ENCODE assay signal across 1 cellular context in the genomic region with DNA sequence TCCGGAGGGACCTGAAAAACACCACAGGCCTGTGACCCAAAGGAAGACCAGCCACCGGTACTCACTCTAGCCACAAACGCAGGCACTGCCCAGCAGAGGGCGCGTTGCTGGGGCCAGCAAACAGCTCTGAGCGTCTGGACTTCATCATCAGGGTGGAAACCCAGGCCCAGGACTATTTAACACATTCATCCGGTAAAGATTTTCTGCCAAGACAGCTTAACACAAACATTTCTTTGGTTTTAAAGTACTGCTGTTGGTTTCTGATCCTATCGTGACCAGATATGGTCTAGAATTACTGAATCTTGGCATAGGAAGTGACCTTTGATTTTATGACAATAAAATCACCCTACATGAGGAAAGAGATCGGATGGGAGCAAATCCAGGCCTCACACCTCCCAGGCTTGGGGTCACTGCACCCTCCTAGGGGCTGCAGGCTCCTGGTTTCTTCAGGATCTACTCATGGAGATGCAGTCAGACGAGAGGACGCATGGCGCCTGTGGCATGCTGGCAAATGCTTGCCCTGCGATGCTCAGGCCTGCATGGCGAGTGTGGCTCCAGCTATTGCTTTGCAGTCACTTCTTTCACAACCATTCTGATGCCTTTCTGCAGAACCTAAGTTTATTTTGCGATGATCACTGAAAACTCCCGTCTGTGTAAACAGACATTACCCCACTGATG.
TF ChIP-seq lines count a peak whose summit lies in the region.

No MANE protein-coding gene starts in this region.

TF ChIP-seq in HCT116, 20 proteins besides CTCF, POLR2A, EP300 and RAD21 (continued from another document):
- TF ChIP-seq, protein P1, sequence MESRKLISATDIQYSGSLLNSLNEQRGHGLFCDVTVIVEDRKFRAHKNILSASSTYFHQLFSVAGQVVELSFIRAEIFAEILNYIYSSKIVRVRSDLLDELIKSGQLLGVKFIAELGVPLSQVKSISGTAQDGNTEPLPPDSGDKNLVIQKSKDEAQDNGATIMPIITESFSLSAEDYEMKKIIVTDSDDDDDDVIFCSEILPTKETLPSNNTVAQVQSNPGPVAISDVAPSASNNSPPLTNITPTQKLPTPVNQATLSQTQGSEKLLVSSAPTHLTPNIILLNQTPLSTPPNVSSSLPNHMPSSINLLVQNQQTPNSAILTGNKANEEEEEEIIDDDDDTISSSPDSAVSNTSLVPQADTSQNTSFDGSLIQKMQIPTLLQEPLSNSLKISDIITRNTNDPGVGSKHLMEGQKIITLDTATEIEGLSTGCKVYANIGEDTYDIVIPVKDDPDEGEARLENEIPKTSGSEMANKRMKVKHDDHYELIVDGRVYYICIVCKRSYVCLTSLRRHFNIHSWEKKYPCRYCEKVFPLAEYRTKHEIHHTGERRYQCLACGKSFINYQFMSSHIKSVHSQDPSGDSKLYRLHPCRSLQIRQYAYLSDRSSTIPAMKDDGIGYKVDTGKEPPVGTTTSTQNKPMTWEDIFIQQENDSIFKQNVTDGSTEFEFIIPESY (IDR thresholded peaks at IDR 0.05; ENCODE audit: extremely low read depth, insufficient replicate concordance, low read length) = no peak
- TF ChIP-seq ZNF274 (IDR thresholded peaks at IDR 0.05; ENCODE audit: low read depth, low read length) = no peak
- TF ChIP-seq JUND (IDR thresholded peaks at IDR 0.05) = no peak
- no peak for TF ChIP-seq ZFX (IDR thresholded peaks at IDR 0.05)
- TF ChIP-seq CEBPB (IDR thresholded peaks at IDR 0.05; ENCODE audit: low read depth) = no peak
- TF ChIP-seq, protein P2, sequence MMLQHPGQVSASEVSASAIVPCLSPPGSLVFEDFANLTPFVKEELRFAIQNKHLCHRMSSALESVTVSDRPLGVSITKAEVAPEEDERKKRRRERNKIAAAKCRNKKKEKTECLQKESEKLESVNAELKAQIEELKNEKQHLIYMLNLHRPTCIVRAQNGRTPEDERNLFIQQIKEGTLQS (IDR thresholded peaks at IDR 0.05) = no peak
- TF ChIP-seq, protein P3, sequence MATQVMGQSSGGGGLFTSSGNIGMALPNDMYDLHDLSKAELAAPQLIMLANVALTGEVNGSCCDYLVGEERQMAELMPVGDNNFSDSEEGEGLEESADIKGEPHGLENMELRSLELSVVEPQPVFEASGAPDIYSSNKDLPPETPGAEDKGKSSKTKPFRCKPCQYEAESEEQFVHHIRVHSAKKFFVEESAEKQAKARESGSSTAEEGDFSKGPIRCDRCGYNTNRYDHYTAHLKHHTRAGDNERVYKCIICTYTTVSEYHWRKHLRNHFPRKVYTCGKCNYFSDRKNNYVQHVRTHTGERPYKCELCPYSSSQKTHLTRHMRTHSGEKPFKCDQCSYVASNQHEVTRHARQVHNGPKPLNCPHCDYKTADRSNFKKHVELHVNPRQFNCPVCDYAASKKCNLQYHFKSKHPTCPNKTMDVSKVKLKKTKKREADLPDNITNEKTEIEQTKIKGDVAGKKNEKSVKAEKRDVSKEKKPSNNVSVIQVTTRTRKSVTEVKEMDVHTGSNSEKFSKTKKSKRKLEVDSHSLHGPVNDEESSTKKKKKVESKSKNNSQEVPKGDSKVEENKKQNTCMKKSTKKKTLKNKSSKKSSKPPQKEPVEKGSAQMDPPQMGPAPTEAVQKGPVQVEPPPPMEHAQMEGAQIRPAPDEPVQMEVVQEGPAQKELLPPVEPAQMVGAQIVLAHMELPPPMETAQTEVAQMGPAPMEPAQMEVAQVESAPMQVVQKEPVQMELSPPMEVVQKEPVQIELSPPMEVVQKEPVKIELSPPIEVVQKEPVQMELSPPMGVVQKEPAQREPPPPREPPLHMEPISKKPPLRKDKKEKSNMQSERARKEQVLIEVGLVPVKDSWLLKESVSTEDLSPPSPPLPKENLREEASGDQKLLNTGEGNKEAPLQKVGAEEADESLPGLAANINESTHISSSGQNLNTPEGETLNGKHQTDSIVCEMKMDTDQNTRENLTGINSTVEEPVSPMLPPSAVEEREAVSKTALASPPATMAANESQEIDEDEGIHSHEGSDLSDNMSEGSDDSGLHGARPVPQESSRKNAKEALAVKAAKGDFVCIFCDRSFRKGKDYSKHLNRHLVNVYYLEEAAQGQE (IDR thresholded peaks at IDR 0.05; ENCODE audit: low read depth) = no peak
- no peak for TF ChIP-seq ELF1 (IDR thresholded peaks at IDR 0.05; ENCODE audit: borderline replicate concordance, low read depth)
